ENCODE assay signal across 15 cellular contexts in the genomic region with DNA sequence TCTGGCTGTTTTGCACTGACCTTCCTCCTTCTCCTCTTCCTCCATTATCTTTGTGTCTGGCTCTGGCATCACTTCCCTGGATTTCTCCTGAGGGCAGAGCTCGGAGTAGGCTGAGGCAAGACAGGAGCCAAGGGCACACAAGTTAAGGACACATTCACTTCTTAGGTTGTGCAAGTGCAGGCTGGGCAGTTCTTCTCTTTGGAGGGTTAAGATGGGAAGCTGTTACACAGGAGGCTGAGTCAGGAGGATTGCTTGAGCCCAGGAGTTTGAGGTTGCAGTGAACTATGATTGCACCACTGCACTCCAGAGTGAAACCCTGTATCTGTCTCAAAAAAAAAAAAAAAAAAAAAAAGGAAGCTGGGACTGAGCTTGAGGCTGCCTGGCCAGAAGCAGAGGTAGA.
A peak's percentile ranks its signal among the peaks of the same experiment; 100 is the strongest.
DNase-seq lines count a peak whose midpoint lies in the region; ATAC-seq and TF ChIP-seq lines count a peak whose summit lies in the region.
"Had no signal": no experiment of that assay in that cellular context is flagged by ENCODE, and none has a peak within 500 bp of the region (broad histone marks: within the 10 kb centered on the region; RNA-seq: fewer than 3 reads in every experiment).

No MANE protein-coding gene starts in this region.

- no peaks in the 10 kb centered on the region for H3K36me3 ChIP-seq in upper lobe of right lung
- no peaks in the 10 kb centered on the region for H3K36me3 ChIP-seq in H7 (replicated peaks; ENCODE audit: control insufficient read depth, insufficient read depth, low read length)
- H3K36me3 ChIP-seq: BLaER1 had no signal

- intact Hi-C loops in upper lobe of right lung (cut with DNase I) = no loop called here

- H3K4me1 ChIP-seq in upper lobe of right lung = no peaks in the 10 kb centered on the region
- H3K4me1 ChIP-seq: BLaER1 had no signal

- DNase-seq in SIG-M5 treated with dmso at 0.1 percent for 504 hours (lab: John Stamatoyannopoulos, UW; ENCODE audit: unreplicated experiment) (peak; percentile 43), SIG-M5 (lab: John Stamatoyannopoulos, UW) (no peak), NB4 (ENCODE audit: low read depth) (peak; percentile 43), amniotic epithelial cell (ENCODE audit: low read depth) (peak; percentile 14), upper lobe of right lung (no peak), H7 (no peak)
- DNase-seq: NCI-H1417, NCI-H2029, NCI-H2171 treated with DMSO at 0.1 percent for 48 hours had no signal

- H3K27ac ChIP-seq in upper lobe of right lung = no peak overlapping the region
- H3K27ac ChIP-seq: 22Rv1, BLaER1, RWPE1, SK-N-MC had no signal

- TF ChIP-seq CTCF in NB4 (IDR thresholded peaks at IDR 0.05; ENCODE audit: low read depth, low read length) = no peak
- TF ChIP-seq CTCF in upper lobe of right lung (IDR thresholded peaks at IDR 0.05) = no peak

- ATAC-seq in upper lobe of right lung (peak; percentile 55), GM18519 (IDR thresholded peaks at IDR 0.05; ENCODE audit: low FRiP score, unreplicated experiment) (no peak), HG02798 (IDR thresholded peaks at IDR 0.05; ENCODE audit: poor library complexity, unreplicated experiment) (no peak)

- TF ChIP-seq POLR2A in NB4 (IDR thresholded peaks at IDR 0.05; ENCODE audit: extremely low read depth, insufficient read length) = no peak

- H3K4me3 ChIP-seq in NB4 (ENCODE audit: low read depth, low read length) (no peak overlapping the region), upper lobe of right lung (no peak overlapping the region), H7 (ENCODE audit: insufficient read depth, low read depth, low read length) (no peak overlapping the region)
- H3K4me3 ChIP-seq: BLaER1, SK-N-MC had no signal

- no peaks in the 10 kb centered on the region for H3K27me3 ChIP-seq in upper lobe of right lung
- no peaks in the 10 kb centered on the region for H3K27me3 ChIP-seq in H7 (ENCODE audit: control insufficient read depth, insufficient read depth, low read length)
- H3K27me3 ChIP-seq: BLaER1 had no signal

- no peaks in the 10 kb centered on the region for H3K9me3 ChIP-seq in upper lobe of right lung
- H3K9me3 ChIP-seq: BLaER1 had no signal

Comparison
In these comparisons a context has a peak if more than half of its experiments do, and no peak if none do; other contexts are left out.
1. DNase-seq: peak in SIG-M5 treated with dmso at 0.1 percent for 504 hours (single experiment), NB4 (single experiment) and amniotic epithelial cell (single experiment); none in SIG-M5 (single experiment), upper lobe of right lung (single experiment) and H7 (single experiment).